Comparison of ENCODE assay signal across 14 cellular contexts in genomic region chr7:108340856-108341411, GRCh38.
"Had no signal": no experiment of that assay in that cellular context is flagged by ENCODE, and none has a peak within 500 bp of the region (broad histone marks: within the 10 kb centered on the region; RNA-seq: fewer than 3 reads in every experiment).

No MANE protein-coding gene starts in this region.

- H3K4me3 Mint-ChIP-seq: activated CD8-positive, alpha-beta memory T cell treated with anti-CD3 and anti-CD28 coated beads, Interleukin-2, amount 10 ng/mL, durations not matched to agents 7 days and 5 days; natural killer cell had no signal

- H3K4me1 Mint-ChIP-seq: activated CD8-positive, alpha-beta memory T cell treated with anti-CD3 and anti-CD28 coated beads, Interleukin-2, amount 10 ng/mL, durations not matched to agents 7 days and 5 days; natural killer cell had no signal

- H3K9me3 Mint-ChIP-seq: natural killer cell had no signal

- H3K36me3 Mint-ChIP-seq: activated CD8-positive, alpha-beta memory T cell treated with anti-CD3 and anti-CD28 coated beads, Interleukin-2, amount 10 ng/mL, durations not matched to agents 7 days and 5 days; natural killer cell had no signal

- H3K27me3 Mint-ChIP-seq: activated CD8-positive, alpha-beta memory T cell treated with anti-CD3 and anti-CD28 coated beads, Interleukin-2, amount 10 ng/mL, durations not matched to agents 7 days and 5 days had no signal

- H3K27ac Mint-ChIP-seq: activated CD8-positive, alpha-beta memory T cell treated with anti-CD3 and anti-CD28 coated beads, Interleukin-2, amount 10 ng/mL, durations not matched to agents 7 days and 5 days; natural killer cell had no signal

- H3K4me3 ChIP-seq: dorsolateral prefrontal cortex, left lung, thoracic aorta had no signal

- H3K27ac ChIP-seq: left lung, thoracic aorta had no signal

- H3K36me3 ChIP-seq: left lung, thoracic aorta had no signal

- DNase-seq: activated CD4-positive, alpha-beta T cell treated with anti-CD3 and anti-CD28 coated beads for 1 hour; activated CD4-positive, alpha-beta T cell treated with anti-CD3 and anti-CD28 coated beads, Interleukin-2, amount 50 U/mL, for 4 hours; activated CD8-positive, alpha-beta memory T cell treated with anti-CD3 and anti-CD28 coated beads, Interleukin-2, amount 10 ng/mL, durations not matched to agents 7 days and 5 days; activated naive CD4-positive, alpha-beta T cell treated with anti-CD3 and anti-CD28 coated beads, Interleukin-2, amount 50 U/mL, for 16 hours; activated T-cell treated with anti-CD3 and anti-CD28 coated beads, Interleukin-2, amount 50 U/mL, for 1 hour; dorsolateral prefrontal cortex; hippocampal formation; kidney; left lung; natural killer cell; right cardiac atrium; T-helper 1 cell had no signal

- H3K27me3 ChIP-seq: dorsolateral prefrontal cortex, left lung had no signal

- FAIRE-seq: kidney, urothelium cell line had no signal

- ATAC-seq: activated CD8-positive, alpha-beta memory T cell treated with anti-CD3 and anti-CD28 coated beads, Interleukin-2, amount 10 ng/mL, durations not matched to agents 7 days and 5 days; left lung; natural killer cell; right cardiac atrium had no signal
